8 cellular contexts compared by ENCODE assay signal in the genomic region with DNA sequence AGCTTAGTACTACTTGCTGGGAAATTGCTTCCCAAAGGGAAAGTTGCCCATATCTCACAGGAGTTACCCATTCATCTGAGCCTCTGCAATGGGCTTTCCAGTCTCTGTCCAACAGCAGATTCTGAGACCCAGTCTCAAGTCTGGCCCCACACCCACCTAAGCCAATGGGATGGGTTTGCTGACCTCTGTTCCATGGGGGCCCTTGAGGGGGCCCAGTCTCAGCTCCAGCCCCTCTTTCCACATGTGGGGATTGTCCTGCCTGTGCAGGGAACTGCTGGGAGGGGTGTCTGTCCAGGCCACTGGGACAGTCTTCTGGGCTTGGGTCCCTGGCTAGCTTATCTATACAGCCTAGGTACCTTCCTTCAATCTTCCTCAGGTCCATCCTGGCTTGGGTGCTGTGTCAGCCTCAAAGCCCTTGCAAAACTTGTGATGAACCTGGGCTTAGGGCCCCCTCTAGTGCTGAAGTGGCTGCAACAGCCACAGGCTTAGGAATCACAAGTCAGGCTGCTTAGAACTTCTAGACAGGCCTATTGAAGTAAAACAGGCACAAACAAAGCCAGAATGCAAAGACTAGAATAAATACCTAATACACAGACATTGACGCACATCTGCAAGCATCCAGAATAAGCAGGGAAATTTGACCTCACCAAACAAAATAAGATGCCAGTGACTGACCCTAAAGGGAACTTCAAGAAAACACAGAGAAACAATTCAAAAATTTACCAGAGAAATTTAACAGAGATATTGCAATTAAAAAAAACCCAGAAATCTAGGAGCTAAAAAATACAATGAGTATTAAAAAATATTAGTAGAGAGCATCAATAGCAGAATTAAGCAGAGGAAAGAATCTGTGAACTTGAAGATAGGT. TPM values are rescaled to one million over a fixed set of nuclear protein-coding genes. Genes with fewer than 3 reads are reported as not detected.
DNase-seq lines count a peak whose midpoint lies in the region; ATAC-seq and TF ChIP-seq lines count a peak whose summit lies in the region.

No MANE protein-coding gene starts in this region.

- no peak for TF ChIP-seq POLR2A in testis (IDR thresholded peaks at IDR 0.05)

- H3K36me3 ChIP-seq in testis (ENCODE audit: low read depth, missing control alignments): no peaks in the 10 kb centered on the region

- no peak overlapping the region for H3K27ac Mint-ChIP-seq in natural killer cell treated with Interleukin-12 subunit alpha and Interleukin-12 subunit beta and Interleukin-15 and Interleukin-18, amount 100 ng/mL, for 72 hours

- no peaks in the 10 kb centered on the region for H3K9me3 ChIP-seq in testis

- WGBS in testis, 2 donors: 68 to 69% methylated on average over 1 of the region's 1 CpG

- H3K36me3 Mint-ChIP-seq in natural killer cell treated with Interleukin-12 subunit alpha and Interleukin-12 subunit beta and Interleukin-15 and Interleukin-18, amount 100 ng/mL, for 72 hours: no peaks in the 10 kb centered on the region

- ATAC-seq in GM19328 (IDR thresholded peaks at IDR 0.05; ENCODE audit: unreplicated experiment) (peak; percentile 91), HG03378 (IDR thresholded peaks at IDR 0.05; ENCODE audit: unreplicated experiment) (peak; percentile 86)
- ATAC-seq in natural killer cell treated with Interleukin-12 subunit alpha and Interleukin-12 subunit beta and Interleukin-15 and Interleukin-18, amount 100 ng/mL, for 72 hours: peak; percentile 66 to 72

- TF ChIP-seq CTCF in testis (IDR thresholded peaks at IDR 0.05): peak in 2 of 3 experiments; percentile 47 to 62

- H3K27ac ChIP-seq in epithelial cell of prostate: no peak overlapping the region
- no peak overlapping the region for H3K27ac ChIP-seq in testis

- H3K9me3 Mint-ChIP-seq in natural killer cell treated with Interleukin-12 subunit alpha and Interleukin-12 subunit beta and Interleukin-15 and Interleukin-18, amount 100 ng/mL, for 72 hours: no peaks in the 10 kb centered on the region

- no peak overlapping the region for H3K4me3 ChIP-seq in testis

- peak; percentile 24 for DNase-seq in CMK (ENCODE audit: low read depth)
- DNase-seq in NCI-H82 treated with DMSO at 0.1 percent for 48 hours (lab: John Stamatoyannopoulos, UW; ENCODE audit: unreplicated experiment): peak; percentile 77
- peak; percentile 67 for DNase-seq in activated CD8-positive, alpha-beta memory T cell treated with anti-CD3 and anti-CD28 coated beads for 24 hours
- peak; percentile 31 for DNase-seq in epithelial cell of prostate (ENCODE audit: low read depth, low spot score)
- peak; percentile 64 for DNase-seq in natural killer cell treated with Interleukin-12 subunit alpha and Interleukin-12 subunit beta and Interleukin-15 and Interleukin-18, amount 100 ng/mL, for 72 hours (ENCODE audit: low spot score)
- peak; percentile 81 for DNase-seq in testis

- no peaks in the 10 kb centered on the region for H3K4me1 ChIP-seq in testis

- no peaks in the 10 kb centered on the region for H3K4me1 Mint-ChIP-seq in natural killer cell treated with Interleukin-12 subunit alpha and Interleukin-12 subunit beta and Interleukin-15 and Interleukin-18, amount 100 ng/mL, for 72 hours (ENCODE audit: low read depth in 2 of 2)

- intact Hi-C loops in testis (cut with DNase I; ENCODE audit: low total_unique reads): no loop called here

- H3K4me3 Mint-ChIP-seq in natural killer cell treated with Interleukin-12 subunit alpha and Interleukin-12 subunit beta and Interleukin-15 and Interleukin-18, amount 100 ng/mL, for 72 hours: no peak overlapping the region

- H3K27me3 ChIP-seq in testis: no peaks in the 10 kb centered on the region

- H3K27me3 Mint-ChIP-seq in natural killer cell treated with Interleukin-12 subunit alpha and Interleukin-12 subunit beta and Interleukin-15 and Interleukin-18, amount 100 ng/mL, for 72 hours: peaks cover 13 to 14% of the 10 kb centered on the region in 2 donors

RNA-seq across cellular contexts. Expression of gene PATL1, which starts 11.7 kb away (rescaled TPM):
- total RNA-seq in natural killer cell treated with Interleukin-12 subunit alpha and Interleukin-12 subunit beta and Interleukin-15 and Interleukin-18, amount 100 ng/mL, for 72 hours: 10 to 100 TPM; 50.5 to 62.9 TPM
- total RNA-seq in testis: 10 to 100 TPM; 22.5 to 24.0 TPM
- 25.4 TPM for polyA plus RNA-seq in testis (ENCODE audit: insufficient read depth, low read depth, low replicate concordance)

RNA-seq across cellular contexts. Expression of gene OR10V1, which starts 33.1 kb away (rescaled TPM):
- total RNA-seq in natural killer cell treated with Interleukin-12 subunit alpha and Interleukin-12 subunit beta and Interleukin-15 and Interleukin-18, amount 100 ng/mL, for 72 hours: not detected
- total RNA-seq in testis: under 1 TPM in 1 of 2 donors, not detected in 1; 0.39 TPM
- polyA plus RNA-seq in testis (ENCODE audit: insufficient read depth, low read depth, low replicate concordance): not detected

Comparison
In these comparisons a context has a peak if more than half of its experiments do, and no peak if none do; other contexts are left out.
1. DNase-seq: peak in every context shown above with its lines; median percentile 81 in testis; 77 in NCI-H82 treated with DMSO at 0.1 percent for 48 hours; 67 in activated CD8-positive, alpha-beta memory T cell treated with anti-CD3 and anti-CD28 coated beads for 24 hours; 64 in natural killer cell treated with Interleukin-12 subunit alpha and Interleukin-12 subunit beta and Interleukin-15 and Interleukin-18, amount 100 ng/mL, for 72 hours; 31 in epithelial cell of prostate; 24 in CMK.